In genomic region chr20:33810885-33811762, GRCh38 we compare ENCODE assay signal across 1 cellular context.
A peak's percentile ranks its signal among the peaks of the same experiment; 100 is the strongest.
TF ChIP-seq lines count a peak whose summit lies in the region.

Gene CHMP4B, plus strand, starts transcription at chr20:33811348. Its CDS starts 121 bp downstream, at chr20:33811469.

TF ChIP-seq in HepG2, 621 proteins besides CTCF, POLR2A, EP300 and RAD21 (continued from another document and continues in another):
- TF ChIP-seq USF2 (IDR thresholded peaks at IDR 0.05; ENCODE audit: low read depth, low read length) (no peak), USF2 (CRISPR knock-in tag; IDR thresholded peaks at IDR 0.05; ENCODE audit: borderline replicate concordance) (no peak; the same call in 1 of the 2 replicates), HOXD1 (CRISPR knock-in tag; IDR thresholded peaks at IDR 0.05) (no peak), CBX1 (IDR thresholded peaks at IDR 0.05; ENCODE audit: low read depth) (no peak), YEATS2 (CRISPR knock-in tag; IDR thresholded peaks at IDR 0.05; ENCODE audit: borderline replicate concordance) (peak; percentile 90; the same call in 1 of the 2 replicates), ZBTB34 (CRISPR knock-in tag; IDR thresholded peaks at IDR 0.05) (no peak), ZNF557 (CRISPR knock-in tag; IDR thresholded peaks at IDR 0.05) (peak; percentile 43; the same call in 1 of the 2 replicates), ZBTB7B (CRISPR knock-in tag; IDR thresholded peaks at IDR 0.05) (0 out of 2 replicates have a peak, but pooled peaks have one; percentile 6), HIC2 (CRISPR knock-in tag; IDR thresholded peaks at IDR 0.05; ENCODE audit: low read depth) (no peak), SP140L (CRISPR knock-in tag; IDR thresholded peaks at IDR 0.05; ENCODE audit: borderline replicate concordance) (0 out of 2 replicates have a peak, but pooled peaks have one; percentile 76), PAXIP1 (CRISPR knock-in tag; conservative IDR thresholded peaks at IDR 0.05) (peak; percentile 73), SOX5 (CRISPR knock-in tag; IDR thresholded peaks at IDR 0.05; ENCODE audit: borderline replicate concordance) (peak; percentile 80; the same call in 1 of the 2 replicates), KAT2B (IDR thresholded peaks at IDR 0.05; ENCODE audit: borderline replicate concordance, low read depth, low read length) (no peak), ZNF839 (CRISPR knock-in tag; IDR thresholded peaks at IDR 0.05; ENCODE audit: borderline replicate concordance) (no peak), MLXIP (CRISPR knock-in tag; IDR thresholded peaks at IDR 0.05; ENCODE audit: borderline replicate concordance) (peak; percentile 71; the same call in 1 of the 2 replicates), ZNF281 (CRISPR knock-in tag; IDR thresholded peaks at IDR 0.05; ENCODE audit: borderline replicate concordance) (no peak; the same call in 1 of the 2 replicates), RFXANK (CRISPR knock-in tag; IDR thresholded peaks at IDR 0.05) (peak; percentile 87; the same call in 1 of the 2 replicates), NPAS2 (CRISPR knock-in tag; IDR thresholded peaks at IDR 0.05; ENCODE audit: borderline replicate concordance) (no peak), PRDM10 (CRISPR knock-in tag; IDR thresholded peaks at IDR 0.05; ENCODE audit: low read depth) (peak; percentile 67; the same call in 1 of the 2 replicates), ATF5 (CRISPR knock-in tag; IDR thresholded peaks at IDR 0.05; ENCODE audit: low read depth) (peak; percentile 69; the same call in 1 of the 2 replicates), MXD3 (CRISPR knock-in tag; IDR thresholded peaks at IDR 0.05) (peak; percentile 85), MAFF (IDR thresholded peaks at IDR 0.05; ENCODE audit: low read depth, low read length) (no peak), NBN (conservative IDR thresholded peaks at IDR 0.05) (no peak), ZNF503 (CRISPR knock-in tag; IDR thresholded peaks at IDR 0.05) (peak; percentile 70; the same call in 1 of the 2 replicates), NR3C1 (CRISPR knock-in tag; IDR thresholded peaks at IDR 0.05) (no peak), NFATC3 (CRISPR knock-in tag; IDR thresholded peaks at IDR 0.05) (no peak), ZNF530 (CRISPR knock-in tag; IDR thresholded peaks at IDR 0.05; ENCODE audit: low read depth) (no peak)
